23 cellular contexts compared by ENCODE assay signal in genomic region chr14:72647782-72648181, GRCh38.
DNase-seq lines count a peak whose midpoint lies in the region; ATAC-seq, FAIRE-seq and TF ChIP-seq lines count a peak whose summit lies in the region.
"Had no signal": no experiment of that assay in that cellular context is flagged by ENCODE, and none has a peak within 500 bp of the region (broad histone marks: within the 10 kb centered on the region; RNA-seq: fewer than 3 reads in every experiment).

No MANE protein-coding gene starts in this region.

- H3K4me1 Mint-ChIP-seq in astrocyte (ENCODE audit: low read depth, unreplicated experiment) (peaks cover 30% of the 10 kb centered on the region), CD14-positive monocyte (no peaks in the 10 kb centered on the region)
- H3K4me1 Mint-ChIP-seq: CD4-positive, alpha-beta memory T cell had no signal

- H4K20me1 ChIP-seq in IMR-90 (ENCODE audit: insufficient read depth, low read length) (no peaks in the 10 kb centered on the region), astrocyte (ENCODE audit: insufficient read depth, low read length) (no peaks in the 10 kb centered on the region)
- H4K20me1 ChIP-seq: BLaER1 treated with 17β-estradiol and CSF1 and Interleukin-3, amounts not matched to agents 10 nM and 100 nM had no signal

- in situ Hi-C loops in IMR-90 (cut with MboI; ENCODE audit: low sequenced_read_pairs): no loop called here

- H3K4me3 Mint-ChIP-seq in astrocyte (ENCODE audit: unreplicated experiment) (no peak overlapping the region), CD14-positive monocyte (no peak overlapping the region)
- H3K4me3 Mint-ChIP-seq: CD4-positive, alpha-beta memory T cell had no signal

- H3K4ac ChIP-seq in IMR-90 (ENCODE audit: low read depth, low read length): peak overlapping the region; percentile 92

- H3K14ac ChIP-seq in IMR-90 (replicated peaks; ENCODE audit: low read depth, low read length): peak overlapping the region; percentile 96

- H3K27me3 ChIP-seq in AG04450 (ENCODE audit: control insufficient read depth, insufficient read depth, low read length): no peaks in the 10 kb centered on the region
- H3K27me3 ChIP-seq in IMR-90 (ENCODE audit: control insufficient read depth, insufficient read depth, low read length): no peaks in the 10 kb centered on the region
- H3K27me3 ChIP-seq in astrocyte (ENCODE audit: insufficient read depth, low read length): no peaks in the 10 kb centered on the region
- H3K27me3 ChIP-seq: BE2C; BLaER1 treated with 17β-estradiol and CSF1 and Interleukin-3, amounts not matched to agents 10 nM and 100 nM had no signal

- CTCF ChIA-PET in AG04450 (lab: Charles Lee) (interaction anchor here (1.0 to 2.4 kb wide), 2 partner anchors 17 to 134 kb away, joined by 4 to 10 read pairs; no protein-coding TSS in a partner anchor), IMR-90 (lab: Yijun Ruan, JAX) (no interaction called here)

- BruUV-seq in IMR-90 (replicated peaks; lab: Mats Ljungman, UMichigan): no TSS peak

- peaks cover 53% of the 10 kb centered on the region for H3K9me1 ChIP-seq in IMR-90 (ENCODE audit: insufficient read depth, low read length)

- H2BK15ac ChIP-seq in IMR-90 (ENCODE audit: low read depth, low read length): peak overlapping the region; percentile 88; the same call in 2 of the 3 replicates

- H3K18ac ChIP-seq in IMR-90 (ENCODE audit: low read depth, low read length): peak overlapping the region; percentile 55

- H3K9me3 ChIP-seq in AG04450 (ENCODE audit: control insufficient read depth, insufficient read depth, low read length): no peaks in the 10 kb centered on the region
- H3K9me3 ChIP-seq in IMR-90 (ENCODE audit: control insufficient read depth, insufficient read depth, low read length): no peaks in the 10 kb centered on the region
- no peaks in the 10 kb centered on the region for H3K9me3 ChIP-seq in astrocyte (ENCODE audit: insufficient read depth, low read depth, low read length)
- H3K9me3 ChIP-seq: A549; BE2C; BLaER1 treated with 17β-estradiol and CSF1 and Interleukin-3, amounts not matched to agents 10 nM and 100 nM had no signal

- H4K8ac ChIP-seq in IMR-90 (ENCODE audit: low read depth in 2 of 2, low read length in 2 of 2): peak overlapping the region; percentile 63 to 75; a peak in 3 of 4 replicates

- H3K23ac ChIP-seq in IMR-90 (ENCODE audit: low read depth, low read length): peak overlapping the region; percentile 70; the same call in 1 of the 2 replicates

- peaks cover 0 to 27% of the 10 kb centered on the region in 2 experiments; a peak in 2 of 4 replicates for H3K79me1 ChIP-seq in IMR-90 (ENCODE audit: low read depth in 1 of 2, low read length in 2 of 2)

- no peak overlapping the region for H3K56ac ChIP-seq in IMR-90 (ENCODE audit: extremely low read depth, insufficient read depth, low read length)

- H3K79me2 ChIP-seq in astrocyte (ENCODE audit: insufficient read depth, low read length): no peaks in the 10 kb centered on the region

- H3K4me3 ChIP-seq in AG04450 (ENCODE audit: low read depth, low read length) (no peak overlapping the region), IMR-90 (ENCODE audit: insufficient read depth, low read depth, low read length) (no peak overlapping the region), astrocyte (ENCODE audit: insufficient read depth, low read depth, low read length) (no peak overlapping the region)
- H3K4me3 ChIP-seq: A549; BLaER1 treated with 17β-estradiol and CSF1 and Interleukin-3, amounts not matched to agents 10 nM and 100 nM; GM23248 had no signal

- no peak for ATAC-seq in IMR-90 (ENCODE audit: low read depth)
- ATAC-seq in GM18867 (IDR thresholded peaks at IDR 0.05; ENCODE audit: unreplicated experiment): no peak
- ATAC-seq: A549 had no signal

- H3K9me3 Mint-ChIP-seq in astrocyte (ENCODE audit: unreplicated experiment) (peaks cover 3% of the 10 kb centered on the region), CD14-positive monocyte (peaks cover 0 to 2% (median 0%) of the 10 kb centered on the region in 7 donors)
- H3K9me3 Mint-ChIP-seq: CD4-positive, alpha-beta memory T cell had no signal

- WGBS in IMR-90 (ENCODE audit: extremely low coverage in 2 of 2, insufficient read length in 1 of 2), 2 experiments: 91 to 100% methylated on average over 1 to 4 of the region's 9 CpGs

- no peak for TF ChIP-seq RAD21 in IMR-90 (IDR thresholded peaks at IDR 0.05; ENCODE audit: low read length)

- no peak for TF ChIP-seq CTCF in AG04450 (IDR thresholded peaks at IDR 0.05; ENCODE audit: low read depth, low read length)
- TF ChIP-seq CTCF in IMR-90 (conservative IDR thresholded peaks at IDR 0.05; ENCODE audit: low read depth, low read length): no peak
- TF ChIP-seq CTCF in astrocyte (IDR thresholded peaks at IDR 0.05; ENCODE audit: insufficient read depth, low read depth, low read length): no peak
- TF ChIP-seq CTCF in CD14-positive monocyte (IDR thresholded peaks at IDR 0.05): no peak

- H4K91ac ChIP-seq in IMR-90 (ENCODE audit: insufficient read depth, low read depth, low read length): peak overlapping the region; percentile 77

- POLR2A ChIA-PET in AG04450 (lab: Yijun Ruan, JAX): interaction anchor here (1.1 kb wide), 1 partner anchor 246 kb away, joined by 4 read pairs; the partner anchor contains the start of gene DPF3
- POLR2A ChIA-PET in IMR-90 (lab: Charles Lee; ENCODE audit: unreplicated experiment): no interaction called here

- H3K27ac Mint-ChIP-seq in astrocyte (ENCODE audit: unreplicated experiment): no peak overlapping the region
- no peak overlapping the region for H3K27ac Mint-ChIP-seq in CD14-positive monocyte
- H3K27ac Mint-ChIP-seq: CD4-positive, alpha-beta memory T cell had no signal

- no peaks in the 10 kb centered on the region for H3K27me3 Mint-ChIP-seq in astrocyte (ENCODE audit: low read depth, unreplicated experiment)
- peaks cover 5 to 10% (median 7%) of the 10 kb centered on the region in 3 donors for H3K27me3 Mint-ChIP-seq in CD14-positive monocyte (ENCODE audit: low read depth in 3 of 3)

- H2AFZ ChIP-seq in IMR-90 (replicated peaks; ENCODE audit: low read length, poor library complexity): peak overlapping the region; percentile 10
- no peak overlapping the region for H2AFZ ChIP-seq in astrocyte (ENCODE audit: low read depth, low read length)
- H2AFZ ChIP-seq: GM23248 had no signal

- peaks cover 48% of the 10 kb centered on the region for H3K4me1 ChIP-seq in IMR-90 (ENCODE audit: control insufficient read depth, insufficient read depth, low read length)
- peaks cover 59% of the 10 kb centered on the region for H3K4me1 ChIP-seq in astrocyte (ENCODE audit: insufficient read depth, low read length)

- H3K36me3 ChIP-seq in IMR-90 (ENCODE audit: control insufficient read depth, insufficient read depth, low read length) (no peaks in the 10 kb centered on the region), astrocyte (ENCODE audit: insufficient read depth, low read length) (no peaks in the 10 kb centered on the region)
- H3K36me3 ChIP-seq: BE2C; BLaER1 treated with 17β-estradiol and CSF1 and Interleukin-3, amounts not matched to agents 10 nM and 100 nM had no signal

- no peak for TF ChIP-seq POLR2A in IMR-90 (IDR thresholded peaks at IDR 0.05; ENCODE audit: low read depth, low read length)

- H3K27ac ChIP-seq in AG04450 (ENCODE audit: low read depth, low read length) (peak overlapping the region; percentile 40), IMR-90 (ENCODE audit: insufficient read depth, low read length) (peak overlapping the region; percentile 15; the same call in 1 of the 2 replicates), astrocyte (ENCODE audit: low read depth, low read length) (peak overlapping the region; percentile 54)
- H3K27ac ChIP-seq: A549; BLaER1 treated with 17β-estradiol and CSF1 and Interleukin-3, amounts not matched to agents 10 nM and 100 nM had no signal

- peak overlapping the region; percentile 41 for H4K5ac ChIP-seq in IMR-90 (ENCODE audit: low read depth, low read length)

- peak overlapping the region; percentile 93 for H2BK20ac ChIP-seq in IMR-90 (ENCODE audit: low read depth, low read length)

- H3K36me3 Mint-ChIP-seq in astrocyte (ENCODE audit: low read depth, unreplicated experiment) (peaks cover 3% of the 10 kb centered on the region), CD14-positive monocyte (no peaks in the 10 kb centered on the region)
- H3K36me3 Mint-ChIP-seq: CD4-positive, alpha-beta memory T cell had no signal

- peak overlapping the region; percentile 78 for H2BK5ac ChIP-seq in IMR-90 (ENCODE audit: low read depth, low read length, poor library complexity, severe bottlenecking)

- H2BK120ac ChIP-seq in IMR-90 (ENCODE audit: low read depth, low read length): peak overlapping the region; percentile 97

- H3K9ac ChIP-seq in IMR-90 (ENCODE audit: low read depth, low read length): no peak overlapping the region
- H3K9ac ChIP-seq in astrocyte (ENCODE audit: low read length): peak overlapping the region; percentile 1
- H3K9ac ChIP-seq: BLaER1 treated with 17β-estradiol and CSF1 and Interleukin-3, amounts not matched to agents 10 nM and 100 nM; GM23248 had no signal

- intact Hi-C loops in IMR-90 (cut with micrococcal nuclease): no loop called here
- intact Hi-C loops in CD14-positive monocyte (cut with micrococcal nuclease): no loop called here

- H3K4me2 ChIP-seq in IMR-90 (ENCODE audit: low read depth, low read length): no peak overlapping the region
- no peak overlapping the region for H3K4me2 ChIP-seq in astrocyte (ENCODE audit: low read length)
- H3K4me2 ChIP-seq: A549; BLaER1 treated with 17β-estradiol and CSF1 and Interleukin-3, amounts not matched to agents 10 nM and 100 nM had no signal

- FAIRE-seq in astrocyte (lab: Jason Lieb, UNC): no peak
- FAIRE-seq in urothelium cell line (lab: Jason Lieb, UNC): peak; percentile 40
- FAIRE-seq: A549, G401.6, GM12892, GM19239, H1 had no signal

- dilution Hi-C loops in IMR-90 (cut with HindIII; ENCODE audit: low sequenced_read_pairs, unreplicated experiment): no loop called here

- peak overlapping the region; percentile 96 for H2AK5ac ChIP-seq in IMR-90 (ENCODE audit: low read depth, low read length)

- DNase-seq in AG04450 (ENCODE audit: low read depth, low spot score): no peak
- DNase-seq in IMR-90: no peak
- no peak for DNase-seq in astrocyte (ENCODE audit: low read depth)
- DNase-seq in urothelium cell line (ENCODE audit: low spot score): no peak
- no peak for DNase-seq in CD14-positive monocyte (ENCODE audit: low spot score)
- no peak for DNase-seq in AG20443 (ENCODE audit: low spot score)
- DNase-seq: 8988T; ACHN; BE2C; CD4-positive, alpha-beta memory T cell; COR-L47; DMS153; DND-41; H7; HCEC 1CT had no signal

- H2AK9ac ChIP-seq in IMR-90 (replicated peaks; ENCODE audit: low read depth, low read length, poor library complexity): peak overlapping the region; percentile 79

TF ChIP-seq in IMR-90, 13 proteins besides CTCF, POLR2A, EP300 and RAD21 (continues in another document):
- TF ChIP-seq RCOR1 (IDR thresholded peaks at IDR 0.05; ENCODE audit: insufficient replicate concordance, low read length): no peak
